11 cellular contexts compared by ENCODE assay signal in the genomic region with DNA sequence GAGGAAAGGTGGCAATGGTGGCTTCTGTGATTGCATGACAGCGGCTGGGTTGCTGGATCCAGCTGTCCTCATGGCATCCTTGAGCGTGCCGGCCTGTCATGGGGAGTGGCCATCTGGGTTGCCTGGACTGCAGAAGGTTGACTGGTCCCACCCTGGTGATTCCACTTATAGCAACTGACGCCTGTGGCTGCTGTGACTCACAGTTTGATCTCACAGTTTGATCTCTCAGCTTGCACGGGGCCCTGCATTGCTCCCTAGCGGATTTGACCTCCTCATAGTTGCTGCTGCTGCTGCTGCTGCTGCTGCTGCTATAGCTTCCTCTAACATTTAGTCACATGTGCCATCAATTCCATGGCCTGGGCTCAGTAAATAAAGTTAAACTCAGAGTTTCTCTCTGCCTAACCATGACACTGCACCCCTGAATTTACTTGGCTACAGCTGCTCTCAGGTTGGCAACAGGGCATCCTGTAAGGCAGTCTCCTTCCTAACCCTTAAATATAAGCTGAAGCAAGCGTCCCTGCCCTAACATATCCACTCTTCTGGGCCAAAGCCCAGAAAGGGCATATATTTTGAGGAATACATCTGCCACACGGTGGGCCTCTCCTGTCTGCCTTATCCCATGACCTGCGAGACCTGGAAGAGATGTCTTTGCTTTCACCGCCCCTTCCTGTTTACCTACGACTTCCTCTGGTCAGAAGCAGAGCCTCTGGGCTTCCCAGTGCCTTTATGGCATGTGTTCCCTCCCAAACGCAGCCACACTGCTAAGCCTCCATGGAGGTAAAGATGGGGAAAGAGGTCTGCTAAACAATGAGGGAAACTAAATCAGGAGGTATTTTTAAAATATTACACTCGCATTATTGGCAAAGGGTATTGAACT. TPM values are rescaled to one million over a fixed set of nuclear protein-coding genes. Genes with fewer than 3 reads are reported as not detected.
DNase-seq lines count a peak whose midpoint lies in the region; ATAC-seq and TF ChIP-seq lines count a peak whose summit lies in the region.
"Had no signal": no experiment of that assay in that cellular context is flagged by ENCODE, and none has a peak within 500 bp of the region (broad histone marks: within the 10 kb centered on the region; RNA-seq: fewer than 3 reads in every experiment).

No MANE protein-coding gene starts in this region.

- TF ChIP-seq CTCF in adrenal gland (IDR thresholded peaks at IDR 0.05) = no peak
- TF ChIP-seq CTCF in hepatocyte (IDR thresholded peaks at IDR 0.05; ENCODE audit: poor library complexity) = no peak

- H3K9me3 ChIP-seq in adrenal gland (replicated peaks in 1 of 3) = no peaks in the 10 kb centered on the region
- no peaks in the 10 kb centered on the region for H3K9me3 ChIP-seq in hepatocyte (ENCODE audit: low read depth)
- H3K9me3 ChIP-seq: transverse colon had no signal

- no peaks in the 10 kb centered on the region for H3K9me2 ChIP-seq in hepatocyte (replicated peaks; ENCODE audit: insufficient read depth)

- H3K4me1 ChIP-seq in adrenal gland (replicated peaks in 1 of 2) (no peaks in the 10 kb centered on the region), hepatocyte (ENCODE audit: insufficient read depth) (no peaks in the 10 kb centered on the region)
- H3K4me1 ChIP-seq: transverse colon had no signal

- H3K27me3 ChIP-seq in adrenal gland (no peaks in the 10 kb centered on the region), hepatocyte (no peaks in the 10 kb centered on the region)
- H3K27me3 ChIP-seq: transverse colon had no signal

- ATAC-seq in GM19463 (IDR thresholded peaks at IDR 0.05; ENCODE audit: unreplicated experiment) = no peak
- ATAC-seq in HG03469 (IDR thresholded peaks at IDR 0.05; ENCODE audit: unreplicated experiment) = no peak
- no peak for ATAC-seq in GM18861 (IDR thresholded peaks at IDR 0.05; ENCODE audit: unreplicated experiment)
- ATAC-seq: activated naive CD4-positive, alpha-beta T cell treated with anti-CD3 and anti-CD28 coated beads, Interleukin-2, amount 50 U/mL, for 72 hours had no signal

- TF ChIP-seq POLR2A in adrenal gland (IDR thresholded peaks at IDR 0.05) = no peak

- intact Hi-C loops in adrenal gland (cut with DNase I) = no loop called here

- H3K27ac ChIP-seq in adrenal gland (peak overlapping the region in 1 of 5 donors; percentile 41), hepatocyte (no peak overlapping the region)
- H3K27ac ChIP-seq: transverse colon had no signal

- H2AFZ ChIP-seq in hepatocyte = no peak overlapping the region

- 60 to 66% (median 62%) methylated on average over 12 to 13 of the region's 13 CpGs for WGBS in adrenal gland, 4 donors
- WGBS in hepatocyte (ENCODE audit: low lambda C conversion rate, missing lambda C conversion rate) = 72% methylated on average over 13 of the region's 13 CpGs

- H3K79me2 ChIP-seq in hepatocyte = no peaks in the 10 kb centered on the region

- peak; percentile 55 for DNase-seq in 8988T
- DNase-seq in HS-27A (ENCODE audit: low read depth) = peak; percentile 77
- peak in 5 of 7 donors; percentile 4 to 91 (median 36) for DNase-seq in adrenal gland
- peak; percentile 44 for DNase-seq in hepatocyte (ENCODE audit: low spot score)
- DNase-seq in NCI-H1105 (lab: John Stamatoyannopoulos, UW) = no peak
- DNase-seq: CD4-positive, alpha-beta T cell; transverse colon had no signal

- H3K4me3 ChIP-seq in adrenal gland (no peak overlapping the region), hepatocyte (no peak overlapping the region)
- H3K4me3 ChIP-seq: transverse colon had no signal

- no peaks in the 10 kb centered on the region for H3K36me3 ChIP-seq in adrenal gland (replicated peaks in 1 of 2)
- no peaks in the 10 kb centered on the region for H3K36me3 ChIP-seq in hepatocyte (replicated peaks; ENCODE audit: insufficient read depth, low read depth)
- H3K36me3 ChIP-seq: transverse colon had no signal

- H3K4me2 ChIP-seq in hepatocyte = no peak overlapping the region

- H4K20me1 ChIP-seq in hepatocyte (ENCODE audit: insufficient read depth, poor library complexity, severe bottlenecking) = no peaks in the 10 kb centered on the region

RNA-seq across cellular contexts. Expression of a gene that starts 8.3 kb away (rescaled TPM):
- 10 to 100 TPM in 5 of 8 donors, 1 to 10 TPM in 3; 6.5 to 21.2 (median 13.1) TPM for total RNA-seq in adrenal gland
- 10 to 100 TPM in 1 of 3 donors, 1 to 10 TPM in 2; 1.9 to 11.7 (median 3.8) TPM for polyA plus RNA-seq in adrenal gland
- 2.4 and 2.6 TPM in 2 replicates for total RNA-seq in hepatocyte
- polyA plus RNA-seq in hepatocyte = 0.33 and 1.6 TPM in 2 replicates

RNA-seq across cellular contexts. Expression of a gene that starts 37.8 kb away (rescaled TPM):
- total RNA-seq in adrenal gland (1 to 10 TPM in 2 of 8 donors, under 1 TPM in 5, not detected in 1; 0.55 to 2.4 (median 0.61) TPM), hepatocyte (5.5 and 6.2 TPM in 2 replicates)
- polyA plus RNA-seq in adrenal gland (1 to 10 TPM in 2 of 3 donors, under 1 TPM in 1; 0.71 to 1.4 (median 1.3) TPM), hepatocyte (5.5 and 6.6 TPM in 2 replicates)
